In the genomic region with DNA sequence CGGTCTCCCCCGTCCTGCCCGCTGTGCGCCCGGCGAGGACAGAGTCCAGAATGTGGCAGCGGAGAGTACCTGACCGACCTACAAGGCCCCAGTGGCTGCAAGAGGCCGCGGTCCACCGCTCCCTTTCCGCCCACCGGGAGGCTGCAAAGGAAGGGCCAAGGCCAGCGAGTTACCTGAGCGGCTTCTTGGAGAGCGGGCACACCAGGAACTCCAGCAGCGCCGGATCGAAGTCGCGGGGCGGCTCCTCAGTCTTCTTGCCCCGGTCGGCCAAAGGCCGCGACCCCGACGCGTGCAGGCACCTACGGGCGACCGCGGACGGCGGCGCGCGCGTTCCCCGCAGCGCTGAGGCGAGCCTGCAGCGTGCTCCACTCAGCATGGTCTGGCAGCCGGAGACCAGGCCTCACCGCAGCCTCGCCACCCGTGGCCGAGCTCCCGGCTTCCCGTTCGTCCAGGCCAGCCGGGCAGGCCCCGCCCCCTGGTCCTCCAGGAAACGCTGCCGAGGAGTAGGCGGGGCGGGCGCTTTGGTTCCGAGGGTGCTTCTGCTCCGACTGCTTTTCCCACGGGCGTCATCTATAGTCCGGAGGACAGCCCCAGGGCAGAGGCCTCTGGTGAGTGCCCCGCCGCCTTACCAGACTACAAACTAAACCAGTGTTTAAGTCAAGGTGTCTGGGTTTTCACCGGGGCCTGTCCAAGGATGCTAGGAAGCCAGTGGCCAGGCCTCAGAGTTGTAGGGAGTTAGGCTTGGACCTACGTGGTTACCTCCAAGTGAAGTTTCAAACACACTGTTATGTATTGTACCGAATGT, we compare ENCODE assay signal across 1 cellular context.
TF ChIP-seq lines count a peak whose summit lies in the region.

A gene with protein sequence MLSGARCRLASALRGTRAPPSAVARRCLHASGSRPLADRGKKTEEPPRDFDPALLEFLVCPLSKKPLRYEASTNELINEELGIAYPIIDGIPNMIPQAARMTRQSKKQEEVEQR (minus strand): TSS at position 452 of the 805 bp plus-strand sequence. CDS start 76 bp downstream, at position 376.

TF ChIP-seq in K562, 482 proteins besides CTCF, POLR2A, EP300 and RAD21 (continued from another document and continues in another):
- TF ChIP-seq, protein P1, sequence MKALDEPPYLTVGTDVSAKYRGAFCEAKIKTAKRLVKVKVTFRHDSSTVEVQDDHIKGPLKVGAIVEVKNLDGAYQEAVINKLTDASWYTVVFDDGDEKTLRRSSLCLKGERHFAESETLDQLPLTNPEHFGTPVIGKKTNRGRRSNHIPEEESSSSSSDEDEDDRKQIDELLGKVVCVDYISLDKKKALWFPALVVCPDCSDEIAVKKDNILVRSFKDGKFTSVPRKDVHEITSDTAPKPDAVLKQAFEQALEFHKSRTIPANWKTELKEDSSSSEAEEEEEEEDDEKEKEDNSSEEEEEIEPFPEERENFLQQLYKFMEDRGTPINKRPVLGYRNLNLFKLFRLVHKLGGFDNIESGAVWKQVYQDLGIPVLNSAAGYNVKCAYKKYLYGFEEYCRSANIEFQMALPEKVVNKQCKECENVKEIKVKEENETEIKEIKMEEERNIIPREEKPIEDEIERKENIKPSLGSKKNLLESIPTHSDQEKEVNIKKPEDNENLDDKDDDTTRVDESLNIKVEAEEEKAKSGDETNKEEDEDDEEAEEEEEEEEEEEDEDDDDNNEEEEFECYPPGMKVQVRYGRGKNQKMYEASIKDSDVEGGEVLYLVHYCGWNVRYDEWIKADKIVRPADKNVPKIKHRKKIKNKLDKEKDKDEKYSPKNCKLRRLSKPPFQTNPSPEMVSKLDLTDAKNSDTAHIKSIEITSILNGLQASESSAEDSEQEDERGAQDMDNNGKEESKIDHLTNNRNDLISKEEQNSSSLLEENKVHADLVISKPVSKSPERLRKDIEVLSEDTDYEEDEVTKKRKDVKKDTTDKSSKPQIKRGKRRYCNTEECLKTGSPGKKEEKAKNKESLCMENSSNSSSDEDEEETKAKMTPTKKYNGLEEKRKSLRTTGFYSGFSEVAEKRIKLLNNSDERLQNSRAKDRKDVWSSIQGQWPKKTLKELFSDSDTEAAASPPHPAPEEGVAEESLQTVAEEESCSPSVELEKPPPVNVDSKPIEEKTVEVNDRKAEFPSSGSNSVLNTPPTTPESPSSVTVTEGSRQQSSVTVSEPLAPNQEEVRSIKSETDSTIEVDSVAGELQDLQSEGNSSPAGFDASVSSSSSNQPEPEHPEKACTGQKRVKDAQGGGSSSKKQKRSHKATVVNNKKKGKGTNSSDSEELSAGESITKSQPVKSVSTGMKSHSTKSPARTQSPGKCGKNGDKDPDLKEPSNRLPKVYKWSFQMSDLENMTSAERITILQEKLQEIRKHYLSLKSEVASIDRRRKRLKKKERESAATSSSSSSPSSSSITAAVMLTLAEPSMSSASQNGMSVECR (CRISPR knock-in tag; IDR thresholded peaks at IDR 0.05): peak; percentile 88
- no peak for TF ChIP-seq ZFP1 (CRISPR knock-in tag; IDR thresholded peaks at IDR 0.05)
- no peak for TF ChIP-seq CHCHD3 (CRISPR knock-in tag; IDR thresholded peaks at IDR 0.05)
- no peak for TF ChIP-seq HIVEP1 (CRISPR knock-in tag; IDR thresholded peaks at IDR 0.05)
- TF ChIP-seq RUNX1 (IDR thresholded peaks at IDR 0.05; ENCODE audit: low read depth): no peak
- 0 out of 2 replicates have a peak, but pooled peaks have one; percentile 13 for TF ChIP-seq SMARCC2 (IDR thresholded peaks at IDR 0.05; ENCODE audit: low read depth)
- no peak for TF ChIP-seq ARHGAP35 (IDR thresholded peaks at IDR 0.05; ENCODE audit: partially characterized antibody)
- no peak for TF ChIP-seq PCBP1 (IDR thresholded peaks at IDR 0.05; ENCODE audit: low read depth, low read length, poor library complexity, severe bottlenecking)
- no peak for TF ChIP-seq NUFIP1 (IDR thresholded peaks at IDR 0.05; ENCODE audit: partially characterized antibody)
- TF ChIP-seq NRF1 (conservative IDR thresholded peaks at IDR 0.05 in 1 of 2, IDR thresholded peaks at IDR 0.05 in 1 of 2): peak; percentile 24 to 28; a peak in 1 of 4 replicates
- no peak for TF ChIP-seq HMG20A (CRISPR knock-in tag; conservative IDR thresholded peaks at IDR 0.05)
- TF ChIP-seq, protein P2, sequence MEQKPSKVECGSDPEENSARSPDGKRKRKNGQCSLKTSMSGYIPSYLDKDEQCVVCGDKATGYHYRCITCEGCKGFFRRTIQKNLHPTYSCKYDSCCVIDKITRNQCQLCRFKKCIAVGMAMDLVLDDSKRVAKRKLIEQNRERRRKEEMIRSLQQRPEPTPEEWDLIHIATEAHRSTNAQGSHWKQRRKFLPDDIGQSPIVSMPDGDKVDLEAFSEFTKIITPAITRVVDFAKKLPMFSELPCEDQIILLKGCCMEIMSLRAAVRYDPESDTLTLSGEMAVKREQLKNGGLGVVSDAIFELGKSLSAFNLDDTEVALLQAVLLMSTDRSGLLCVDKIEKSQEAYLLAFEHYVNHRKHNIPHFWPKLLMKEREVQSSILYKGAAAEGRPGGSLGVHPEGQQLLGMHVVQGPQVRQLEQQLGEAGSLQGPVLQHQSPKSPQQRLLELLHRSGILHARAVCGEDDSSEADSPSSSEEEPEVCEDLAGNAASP (IDR thresholded peaks at IDR 0.05): no peak
- TF ChIP-seq KAT2B (IDR thresholded peaks at IDR 0.05; ENCODE audit: low read depth, low read length): no peak
- no peak for TF ChIP-seq KLF1 (tag; IDR thresholded peaks at IDR 0.05)
- no peak for TF ChIP-seq TFAM (CRISPR knock-in tag; conservative IDR thresholded peaks at IDR 0.05)
- no peak for TF ChIP-seq ZNF12 (CRISPR knock-in tag; IDR thresholded peaks at IDR 0.05)
- TF ChIP-seq GABPA (tag; conservative IDR thresholded peaks at IDR 0.05; ENCODE audit: low read depth): peak; percentile 89
- TF ChIP-seq ZBTB17 (CRISPR knock-in tag; IDR thresholded peaks at IDR 0.05): no peak
- TF ChIP-seq, protein P3, sequence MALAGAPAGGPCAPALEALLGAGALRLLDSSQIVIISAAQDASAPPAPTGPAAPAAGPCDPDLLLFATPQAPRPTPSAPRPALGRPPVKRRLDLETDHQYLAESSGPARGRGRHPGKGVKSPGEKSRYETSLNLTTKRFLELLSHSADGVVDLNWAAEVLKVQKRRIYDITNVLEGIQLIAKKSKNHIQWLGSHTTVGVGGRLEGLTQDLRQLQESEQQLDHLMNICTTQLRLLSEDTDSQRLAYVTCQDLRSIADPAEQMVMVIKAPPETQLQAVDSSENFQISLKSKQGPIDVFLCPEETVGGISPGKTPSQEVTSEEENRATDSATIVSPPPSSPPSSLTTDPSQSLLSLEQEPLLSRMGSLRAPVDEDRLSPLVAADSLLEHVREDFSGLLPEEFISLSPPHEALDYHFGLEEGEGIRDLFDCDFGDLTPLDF (CRISPR knock-in tag; IDR thresholded peaks at IDR 0.05): no peak
- peak; percentile 49; the same call in 1 of the 2 replicates for TF ChIP-seq PML (IDR thresholded peaks at IDR 0.05; ENCODE audit: low read length)
- TF ChIP-seq, protein P4, sequence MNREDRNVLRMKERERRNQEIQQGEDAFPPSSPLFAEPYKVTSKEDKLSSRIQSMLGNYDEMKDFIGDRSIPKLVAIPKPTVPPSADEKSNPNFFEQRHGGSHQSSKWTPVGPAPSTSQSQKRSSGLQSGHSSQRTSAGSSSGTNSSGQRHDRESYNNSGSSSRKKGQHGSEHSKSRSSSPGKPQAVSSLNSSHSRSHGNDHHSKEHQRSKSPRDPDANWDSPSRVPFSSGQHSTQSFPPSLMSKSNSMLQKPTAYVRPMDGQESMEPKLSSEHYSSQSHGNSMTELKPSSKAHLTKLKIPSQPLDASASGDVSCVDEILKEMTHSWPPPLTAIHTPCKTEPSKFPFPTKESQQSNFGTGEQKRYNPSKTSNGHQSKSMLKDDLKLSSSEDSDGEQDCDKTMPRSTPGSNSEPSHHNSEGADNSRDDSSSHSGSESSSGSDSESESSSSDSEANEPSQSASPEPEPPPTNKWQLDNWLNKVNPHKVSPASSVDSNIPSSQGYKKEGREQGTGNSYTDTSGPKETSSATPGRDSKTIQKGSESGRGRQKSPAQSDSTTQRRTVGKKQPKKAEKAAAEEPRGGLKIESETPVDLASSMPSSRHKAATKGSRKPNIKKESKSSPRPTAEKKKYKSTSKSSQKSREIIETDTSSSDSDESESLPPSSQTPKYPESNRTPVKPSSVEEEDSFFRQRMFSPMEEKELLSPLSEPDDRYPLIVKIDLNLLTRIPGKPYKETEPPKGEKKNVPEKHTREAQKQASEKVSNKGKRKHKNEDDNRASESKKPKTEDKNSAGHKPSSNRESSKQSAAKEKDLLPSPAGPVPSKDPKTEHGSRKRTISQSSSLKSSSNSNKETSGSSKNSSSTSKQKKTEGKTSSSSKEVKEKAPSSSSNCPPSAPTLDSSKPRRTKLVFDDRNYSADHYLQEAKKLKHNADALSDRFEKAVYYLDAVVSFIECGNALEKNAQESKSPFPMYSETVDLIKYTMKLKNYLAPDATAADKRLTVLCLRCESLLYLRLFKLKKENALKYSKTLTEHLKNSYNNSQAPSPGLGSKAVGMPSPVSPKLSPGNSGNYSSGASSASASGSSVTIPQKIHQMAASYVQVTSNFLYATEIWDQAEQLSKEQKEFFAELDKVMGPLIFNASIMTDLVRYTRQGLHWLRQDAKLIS (CRISPR knock-in tag; IDR thresholded peaks at IDR 0.05): peak; percentile 73; the same call in 1 of the 2 replicates
- TF ChIP-seq ZC3H8 (IDR thresholded peaks at IDR 0.05): no peak
- no peak for TF ChIP-seq PHB (CRISPR knock-in tag; IDR thresholded peaks at IDR 0.05)
- TF ChIP-seq CEBPG (CRISPR knock-in tag; IDR thresholded peaks at IDR 0.05): no peak
- TF ChIP-seq CEBPG (tag; conservative IDR thresholded peaks at IDR 0.05 in 1 of 2, IDR thresholded peaks at IDR 0.05 in 1 of 2): no peak
- no peak for TF ChIP-seq CC2D1A (IDR thresholded peaks at IDR 0.05)
- no peak for TF ChIP-seq ZNF778 (CRISPR knock-in tag; IDR thresholded peaks at IDR 0.05)
- no peak for TF ChIP-seq RFX1 (IDR thresholded peaks at IDR 0.05)
- no peak for TF ChIP-seq ZNF311 (CRISPR knock-in tag; IDR thresholded peaks at IDR 0.05)
- TF ChIP-seq NELFE (IDR thresholded peaks at IDR 0.05; ENCODE audit: insufficient read depth, insufficient read length): no peak
- no peak for TF ChIP-seq ZNF212 (CRISPR knock-in tag; IDR thresholded peaks at IDR 0.05)
- TF ChIP-seq, protein P5, sequence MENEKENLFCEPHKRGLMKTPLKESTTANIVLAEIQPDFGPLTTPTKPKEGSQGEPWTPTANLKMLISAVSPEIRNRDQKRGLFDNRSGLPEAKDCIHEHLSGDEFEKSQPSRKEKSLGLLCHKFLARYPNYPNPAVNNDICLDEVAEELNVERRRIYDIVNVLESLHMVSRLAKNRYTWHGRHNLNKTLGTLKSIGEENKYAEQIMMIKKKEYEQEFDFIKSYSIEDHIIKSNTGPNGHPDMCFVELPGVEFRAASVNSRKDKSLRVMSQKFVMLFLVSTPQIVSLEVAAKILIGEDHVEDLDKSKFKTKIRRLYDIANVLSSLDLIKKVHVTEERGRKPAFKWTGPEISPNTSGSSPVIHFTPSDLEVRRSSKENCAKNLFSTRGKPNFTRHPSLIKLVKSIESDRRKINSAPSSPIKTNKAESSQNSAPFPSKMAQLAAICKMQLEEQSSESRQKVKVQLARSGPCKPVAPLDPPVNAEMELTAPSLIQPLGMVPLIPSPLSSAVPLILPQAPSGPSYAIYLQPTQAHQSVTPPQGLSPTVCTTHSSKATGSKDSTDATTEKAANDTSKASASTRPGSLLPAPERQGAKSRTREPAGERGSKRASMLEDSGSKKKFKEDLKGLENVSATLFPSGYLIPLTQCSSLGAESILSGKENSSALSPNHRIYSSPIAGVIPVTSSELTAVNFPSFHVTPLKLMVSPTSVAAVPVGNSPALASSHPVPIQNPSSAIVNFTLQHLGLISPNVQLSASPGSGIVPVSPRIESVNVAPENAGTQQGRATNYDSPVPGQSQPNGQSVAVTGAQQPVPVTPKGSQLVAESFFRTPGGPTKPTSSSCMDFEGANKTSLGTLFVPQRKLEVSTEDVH (IDR thresholded peaks at IDR 0.05; ENCODE audit: low read depth, partially characterized antibody): no peak
- no peak for TF ChIP-seq CHD2 (IDR thresholded peaks at IDR 0.05; ENCODE audit: low read depth, low read length)
- peak; percentile 43; the same call in 1 of the 2 replicates for TF ChIP-seq MYNN (IDR thresholded peaks at IDR 0.05)
- no peak for TF ChIP-seq MYNN (CRISPR knock-in tag; IDR thresholded peaks at IDR 0.05)
- TF ChIP-seq, protein P6, sequence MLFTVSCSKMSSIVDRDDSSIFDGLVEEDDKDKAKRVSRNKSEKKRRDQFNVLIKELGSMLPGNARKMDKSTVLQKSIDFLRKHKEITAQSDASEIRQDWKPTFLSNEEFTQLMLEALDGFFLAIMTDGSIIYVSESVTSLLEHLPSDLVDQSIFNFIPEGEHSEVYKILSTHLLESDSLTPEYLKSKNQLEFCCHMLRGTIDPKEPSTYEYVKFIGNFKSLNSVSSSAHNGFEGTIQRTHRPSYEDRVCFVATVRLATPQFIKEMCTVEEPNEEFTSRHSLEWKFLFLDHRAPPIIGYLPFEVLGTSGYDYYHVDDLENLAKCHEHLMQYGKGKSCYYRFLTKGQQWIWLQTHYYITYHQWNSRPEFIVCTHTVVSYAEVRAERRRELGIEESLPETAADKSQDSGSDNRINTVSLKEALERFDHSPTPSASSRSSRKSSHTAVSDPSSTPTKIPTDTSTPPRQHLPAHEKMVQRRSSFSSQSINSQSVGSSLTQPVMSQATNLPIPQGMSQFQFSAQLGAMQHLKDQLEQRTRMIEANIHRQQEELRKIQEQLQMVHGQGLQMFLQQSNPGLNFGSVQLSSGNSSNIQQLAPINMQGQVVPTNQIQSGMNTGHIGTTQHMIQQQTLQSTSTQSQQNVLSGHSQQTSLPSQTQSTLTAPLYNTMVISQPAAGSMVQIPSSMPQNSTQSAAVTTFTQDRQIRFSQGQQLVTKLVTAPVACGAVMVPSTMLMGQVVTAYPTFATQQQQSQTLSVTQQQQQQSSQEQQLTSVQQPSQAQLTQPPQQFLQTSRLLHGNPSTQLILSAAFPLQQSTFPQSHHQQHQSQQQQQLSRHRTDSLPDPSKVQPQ (CRISPR knock-in tag; IDR thresholded peaks at IDR 0.05; ENCODE audit: borderline replicate concordance): no peak
- TF ChIP-seq CREB1 (IDR thresholded peaks at IDR 0.05): no peak
- TF ChIP-seq CREB1 (CRISPR knock-in tag; IDR thresholded peaks at IDR 0.05): 0 out of 2 replicates have a peak, but pooled peaks have one; percentile 51
- TF ChIP-seq, protein P7, sequence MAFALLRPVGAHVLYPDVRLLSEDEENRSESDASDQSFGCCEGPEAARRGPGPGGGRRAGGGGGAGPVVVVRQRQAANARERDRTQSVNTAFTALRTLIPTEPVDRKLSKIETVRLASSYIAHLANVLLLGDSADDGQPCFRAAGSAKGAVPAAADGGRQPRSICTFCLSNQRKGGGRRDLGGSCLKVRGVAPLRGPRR (CRISPR knock-in tag; IDR thresholded peaks at IDR 0.05): no peak
- TF ChIP-seq ATF1 (CRISPR knock-in tag; IDR thresholded peaks at IDR 0.05): no peak
- peak; percentile 63 for TF ChIP-seq ATF1 (tag; IDR thresholded peaks at IDR 0.05)
